Comparison of ENCODE assay signal across 25 cellular contexts in genomic region chr6:10250655-10251220, GRCh38.
"Had no signal": no experiment of that assay in that cellular context is flagged by ENCODE, and none has a peak within 500 bp of the region (broad histone marks: within the 10 kb centered on the region; RNA-seq: fewer than 3 reads in every experiment).

No MANE protein-coding gene starts in this region.

- ATAC-seq: esophagus mucosa; gastrocnemius medialis; left lung; natural killer cell; sciatic nerve; stimulated activated naive CD8-positive, alpha-beta T cell treated with anti-CD3 and anti-CD28 coated beads, Interleukin-15, amount 100 ng/mL, for 72 hours had no signal

- H3K4me2 ChIP-seq: smooth muscle cell had no signal

- H3K4me3 ChIP-seq: coronary artery, gastrocnemius medialis, left lung, prostate gland, right atrium auricular region, smooth muscle cell, suprapubic skin, transverse colon, vagina had no signal

- H3K9me3 ChIP-seq: gastrocnemius medialis, left lung, neutrophil, prostate gland, right atrium auricular region, suprapubic skin, transverse colon, vagina had no signal

- H3K27me3 ChIP-seq: gastrocnemius medialis, neutrophil, right atrium auricular region, suprapubic skin, transverse colon, vagina had no signal

- H3K27ac ChIP-seq: coronary artery, epithelial cell of prostate, gastrocnemius medialis, left lung, neutrophil, prostate gland, right atrium auricular region, suprapubic skin, transverse colon, vagina had no signal

- H3K36me3 ChIP-seq: gastrocnemius medialis, left lung, neutrophil, prostate gland, right atrium auricular region, suprapubic skin, transverse colon, vagina had no signal

- DNase-seq: dermis blood vessel endothelial cell; foreskin fibroblast; gastrocnemius medialis; head of caudate nucleus; kidney; left lung; mammary epithelial cell; natural killer cell; stimulated activated CD4-positive, alpha-beta T cell treated with anti-CD3 and anti-CD28 coated beads, Interleukin-12 subunit alpha, Interleukin-12 subunit beta, amount 100 ng/mL, for 4 hours; stimulated activated CD4-positive, alpha-beta T cell treated with anti-CD3 and anti-CD28 coated beads, Interleukin-1b, Interleukin-23, amount 100 ng/mL, for 48 hours; stimulated activated CD4-positive, alpha-beta T cell treated with anti-CD3 and anti-CD28 coated beads, Interleukin-4, amount 100 ng/mL, for 1 hour; stimulated activated CD8-positive, alpha-beta memory T cell treated with anti-CD3 and anti-CD28 coated beads, Interleukin-4, amount 100 ng/mL, for 48 hours; stimulated activated naive CD4-positive, alpha-beta T cell; stimulated activated naive CD8-positive, alpha-beta T cell treated with anti-CD3 and anti-CD28 coated beads, Interleukin-15, amount 100 ng/mL, for 72 hours; transverse colon had no signal

- H3K4me1 ChIP-seq: gastrocnemius medialis, left lung, prostate gland, right atrium auricular region, suprapubic skin, transverse colon, vagina had no signal
